In genomic region chr9:124852829-124853531, GRCh38 we compare ENCODE assay signal across 1 cellular context.
A peak's percentile ranks its signal among the peaks of the same experiment; 100 is the strongest.
TF ChIP-seq lines count a peak whose summit lies in the region.

Gene WDR38, plus strand, starts transcription at chr9:124853460. Its CDS starts 72 bp downstream, at chr9:124853532.

TF ChIP-seq in K562, 482 proteins besides CTCF, POLR2A, EP300 and RAD21 (continued from another document and continues in another):
- 0 out of 2 replicates have a peak, but pooled peaks have one; percentile 51 for TF ChIP-seq E2F5 (CRISPR knock-in tag; IDR thresholded peaks at IDR 0.05)
- no peak for TF ChIP-seq SMARCB1 (IDR thresholded peaks at IDR 0.05; ENCODE audit: insufficient read length, low read depth)
- TF ChIP-seq, protein P1, sequence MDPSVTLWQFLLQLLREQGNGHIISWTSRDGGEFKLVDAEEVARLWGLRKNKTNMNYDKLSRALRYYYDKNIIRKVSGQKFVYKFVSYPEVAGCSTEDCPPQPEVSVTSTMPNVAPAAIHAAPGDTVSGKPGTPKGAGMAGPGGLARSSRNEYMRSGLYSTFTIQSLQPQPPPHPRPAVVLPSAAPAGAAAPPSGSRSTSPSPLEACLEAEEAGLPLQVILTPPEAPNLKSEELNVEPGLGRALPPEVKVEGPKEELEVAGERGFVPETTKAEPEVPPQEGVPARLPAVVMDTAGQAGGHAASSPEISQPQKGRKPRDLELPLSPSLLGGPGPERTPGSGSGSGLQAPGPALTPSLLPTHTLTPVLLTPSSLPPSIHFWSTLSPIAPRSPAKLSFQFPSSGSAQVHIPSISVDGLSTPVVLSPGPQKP (CRISPR knock-in tag; IDR thresholded peaks at IDR 0.05) = no peak
- no peak for TF ChIP-seq CEBPB (tag; IDR thresholded peaks at IDR 0.05)
- TF ChIP-seq CREB5 (CRISPR knock-in tag; IDR thresholded peaks at IDR 0.05) = no peak
- TF ChIP-seq POLR2G (IDR thresholded peaks at IDR 0.05; ENCODE audit: low read depth, low read length) = peak; percentile 65; the same call in 1 of the 2 replicates
- TF ChIP-seq ZBTB2 (IDR thresholded peaks at IDR 0.05) = no peak
- no peak for TF ChIP-seq SLC30A9 (CRISPR knock-in tag; IDR thresholded peaks at IDR 0.05)
- peak; percentile 2 for TF ChIP-seq CTCFL (IDR thresholded peaks at IDR 0.05; ENCODE audit: borderline replicate concordance, insufficient read depth, low read depth, low read length, poor library complexity, severe bottlenecking)
- TF ChIP-seq CCAR2 (IDR thresholded peaks at IDR 0.05; ENCODE audit: low read depth, low read length) = no peak
- no peak for TF ChIP-seq BACH1 (tag; IDR thresholded peaks at IDR 0.05)
- TF ChIP-seq PPARD (CRISPR knock-in tag; IDR thresholded peaks at IDR 0.05) = no peak
- no peak for TF ChIP-seq ZBTB8A (IDR thresholded peaks at IDR 0.05; ENCODE audit: partially characterized antibody)
- no peak for TF ChIP-seq SNIP1 (IDR thresholded peaks at IDR 0.05; ENCODE audit: low read depth)
- no peak for TF ChIP-seq CHD1 (IDR thresholded peaks at IDR 0.05; ENCODE audit: low read length)
- no peak for TF ChIP-seq POLR2B (IDR thresholded peaks at IDR 0.05; ENCODE audit: low read depth, partially characterized antibody)
- TF ChIP-seq ZNF785 (CRISPR knock-in tag; IDR thresholded peaks at IDR 0.05) = no peak
- no peak for TF ChIP-seq RBM14 (IDR thresholded peaks at IDR 0.05; ENCODE audit: borderline replicate concordance, insufficient read depth, low read depth, low read length)
- peak; percentile 41; the same call in 1 of the 2 replicates for TF ChIP-seq BHLHE40 (IDR thresholded peaks at IDR 0.05; ENCODE audit: low read length)
- no peak for TF ChIP-seq ZZZ3 (IDR thresholded peaks at IDR 0.05)
- TF ChIP-seq FIP1L1 (IDR thresholded peaks at IDR 0.05; ENCODE audit: low read depth, low read length, poor library complexity, severe bottlenecking) = peak; percentile 59
- no peak for TF ChIP-seq MYBL2 (IDR thresholded peaks at IDR 0.05; ENCODE audit: low read depth)
- TF ChIP-seq MYBL2 (CRISPR knock-in tag; IDR thresholded peaks at IDR 0.05; ENCODE audit: borderline replicate concordance) = no peak
- TF ChIP-seq PCBP2 (IDR thresholded peaks at IDR 0.05; ENCODE audit: low read depth, low read length, poor library complexity, severe bottlenecking) = no peak
- TF ChIP-seq, protein P2, sequence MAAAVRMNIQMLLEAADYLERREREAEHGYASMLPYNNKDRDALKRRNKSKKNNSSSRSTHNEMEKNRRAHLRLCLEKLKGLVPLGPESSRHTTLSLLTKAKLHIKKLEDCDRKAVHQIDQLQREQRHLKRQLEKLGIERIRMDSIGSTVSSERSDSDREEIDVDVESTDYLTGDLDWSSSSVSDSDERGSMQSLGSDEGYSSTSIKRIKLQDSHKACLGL (CRISPR knock-in tag; IDR thresholded peaks at IDR 0.05; ENCODE audit: borderline replicate concordance, poor library complexity, severe bottlenecking) = no peak
- no peak for TF ChIP-seq ASH1L (IDR thresholded peaks at IDR 0.05; ENCODE audit: borderline replicate concordance, low read depth, partially characterized antibody)
- TF ChIP-seq ZC3H8 (IDR thresholded peaks at IDR 0.05) = no peak
- TF ChIP-seq ILK (tag; IDR thresholded peaks at IDR 0.05; ENCODE audit: borderline replicate concordance, low read depth) = no peak
- TF ChIP-seq, protein P3, sequence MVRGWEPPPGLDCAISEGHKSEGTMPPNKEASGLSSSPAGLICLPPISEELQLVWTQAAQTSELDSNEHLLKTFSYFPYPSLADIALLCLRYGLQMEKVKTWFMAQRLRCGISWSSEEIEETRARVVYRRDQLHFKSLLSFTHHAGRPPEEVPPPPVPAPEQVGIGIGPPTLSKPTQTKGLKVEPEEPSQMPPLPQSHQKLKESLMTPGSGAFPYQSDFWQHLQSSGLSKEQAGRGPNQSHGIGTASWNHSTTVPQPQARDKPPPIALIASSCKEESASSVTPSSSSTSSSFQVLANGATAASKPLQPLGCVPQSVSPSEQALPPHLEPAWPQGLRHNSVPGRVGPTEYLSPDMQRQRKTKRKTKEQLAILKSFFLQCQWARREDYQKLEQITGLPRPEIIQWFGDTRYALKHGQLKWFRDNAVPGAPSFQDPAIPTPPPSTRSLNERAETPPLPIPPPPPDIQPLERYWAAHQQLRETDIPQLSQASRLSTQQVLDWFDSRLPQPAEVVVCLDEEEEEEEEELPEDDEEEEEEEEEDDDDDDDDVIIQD (CRISPR knock-in tag; IDR thresholded peaks at IDR 0.05) = 0 out of 2 replicates have a peak, but pooled peaks have one; percentile 19
- TF ChIP-seq DEAF1 (CRISPR knock-in tag; IDR thresholded peaks at IDR 0.05) = peak; percentile 99
- no peak for TF ChIP-seq DACH1 (IDR thresholded peaks at IDR 0.05; ENCODE audit: partially characterized antibody)
- no peak for TF ChIP-seq CHD4 (IDR thresholded peaks at IDR 0.05; ENCODE audit: insufficient read depth, insufficient replicate concordance, low read depth, low read length, poor library complexity, severe bottlenecking)
- no peak for TF ChIP-seq TAF7 (tag; IDR thresholded peaks at IDR 0.05)
- TF ChIP-seq ZNF57 (CRISPR knock-in tag; IDR thresholded peaks at IDR 0.05) = no peak
- TF ChIP-seq NFIX (CRISPR knock-in tag; IDR thresholded peaks at IDR 0.05; ENCODE audit: low read depth) = no peak
- peak; percentile 64; the same call in 1 of the 2 replicates for TF ChIP-seq TFAP4 (CRISPR knock-in tag; IDR thresholded peaks at IDR 0.05; ENCODE audit: borderline replicate concordance)
- no peak for TF ChIP-seq BRD9 (IDR thresholded peaks at IDR 0.05; ENCODE audit: low read depth, partially characterized antibody)
- no peak for TF ChIP-seq EZH2 (IDR thresholded peaks at IDR 0.05; ENCODE audit: borderline replicate concordance, low read depth, low read length)
- TF ChIP-seq POLR3G (IDR thresholded peaks at IDR 0.05; ENCODE audit: extremely low read depth, insufficient read length, insufficient replicate concordance) = no peak
- no peak for TF ChIP-seq ZNF175 (CRISPR knock-in tag; IDR thresholded peaks at IDR 0.05; ENCODE audit: low read depth)
- no peak for TF ChIP-seq ZBTB34 (CRISPR knock-in tag; IDR thresholded peaks at IDR 0.05)
- peak; percentile 62; the same call in 1 of the 2 replicates for TF ChIP-seq ZBTB17 (CRISPR knock-in tag; IDR thresholded peaks at IDR 0.05)
- TF ChIP-seq RREB1 (CRISPR knock-in tag; IDR thresholded peaks at IDR 0.05) = peak; percentile 65; the same call in 1 of the 2 replicates
- no peak for TF ChIP-seq ZNF274 (IDR thresholded peaks at IDR 0.05; ENCODE audit: borderline replicate concordance, low read depth, low read length)
